ENCODE assay signal across 2 cellular contexts in the genomic region with DNA sequence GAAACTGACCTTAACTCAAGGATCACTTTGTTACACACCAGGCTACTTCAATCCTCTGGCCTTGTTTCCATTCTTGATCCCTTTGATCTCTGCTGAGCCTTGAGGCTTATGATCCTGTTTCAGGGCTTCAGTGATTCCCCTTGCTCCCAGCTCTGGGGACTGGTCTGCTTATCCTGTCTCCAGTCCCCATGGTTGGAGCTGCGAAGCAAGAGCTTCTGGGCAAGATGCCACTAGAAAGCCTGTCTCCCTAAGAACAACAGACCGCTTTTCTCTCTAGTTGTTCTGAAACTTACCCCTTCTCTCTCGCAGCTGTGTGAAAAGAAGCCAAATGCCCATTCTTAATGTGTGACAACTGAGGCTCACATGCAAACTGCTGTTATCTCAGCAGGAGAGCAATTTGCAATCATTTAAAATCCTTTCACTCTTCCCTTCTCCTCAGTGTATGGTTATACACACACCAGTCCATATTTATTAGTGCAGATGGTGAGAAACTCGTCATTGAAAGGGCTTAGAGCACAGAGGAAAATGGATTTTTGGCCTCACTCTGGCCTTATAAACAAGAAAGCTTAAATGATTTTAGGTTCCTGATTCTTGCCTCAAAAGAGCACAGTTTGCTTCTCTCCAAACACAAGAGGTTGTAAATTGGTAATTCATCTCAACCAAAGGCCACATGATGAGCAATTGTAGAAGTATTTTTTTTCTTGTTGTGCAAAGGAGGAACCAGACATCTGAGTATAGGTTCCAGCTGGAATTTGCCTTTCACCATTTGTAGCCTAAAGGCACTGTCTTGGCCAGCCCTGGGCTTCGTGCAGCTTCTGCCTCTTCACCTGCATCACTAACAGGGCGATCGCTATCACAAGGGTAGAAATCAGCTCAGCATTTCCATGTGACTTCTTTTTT.
TF ChIP-seq lines count a peak whose summit lies in the region.

No MANE protein-coding gene starts in this region.

TF ChIP-seq in IMR-90, 13 proteins besides CTCF, POLR2A, EP300 and RAD21 (continued from another document):
- TF ChIP-seq, protein P1, sequence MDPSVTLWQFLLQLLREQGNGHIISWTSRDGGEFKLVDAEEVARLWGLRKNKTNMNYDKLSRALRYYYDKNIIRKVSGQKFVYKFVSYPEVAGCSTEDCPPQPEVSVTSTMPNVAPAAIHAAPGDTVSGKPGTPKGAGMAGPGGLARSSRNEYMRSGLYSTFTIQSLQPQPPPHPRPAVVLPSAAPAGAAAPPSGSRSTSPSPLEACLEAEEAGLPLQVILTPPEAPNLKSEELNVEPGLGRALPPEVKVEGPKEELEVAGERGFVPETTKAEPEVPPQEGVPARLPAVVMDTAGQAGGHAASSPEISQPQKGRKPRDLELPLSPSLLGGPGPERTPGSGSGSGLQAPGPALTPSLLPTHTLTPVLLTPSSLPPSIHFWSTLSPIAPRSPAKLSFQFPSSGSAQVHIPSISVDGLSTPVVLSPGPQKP (IDR thresholded peaks at IDR 0.05; ENCODE audit: borderline replicate concordance, low read depth, low read length): no peak

TF ChIP-seq in SK-N-SH treated with all-trans-retinoic acid at 6 μM for 48 hours, 23 proteins besides CTCF, POLR2A, EP300 and RAD21 (continued from another document):
- TF ChIP-seq PATZ1 (CRISPR knock-in tag; IDR thresholded peaks at IDR 0.05; ENCODE audit: borderline replicate concordance): no peak
- no peak for TF ChIP-seq POU6F1 (CRISPR knock-in tag; IDR thresholded peaks at IDR 0.05; ENCODE audit: borderline replicate concordance, low read depth)
- TF ChIP-seq CSDC2 (CRISPR knock-in tag; IDR thresholded peaks at IDR 0.05): no peak
- no peak for TF ChIP-seq GLIS3 (CRISPR knock-in tag; IDR thresholded peaks at IDR 0.05)
- TF ChIP-seq TSHZ2 (CRISPR knock-in tag; IDR thresholded peaks at IDR 0.05): no peak
- no peak for TF ChIP-seq CSRNP3 (CRISPR knock-in tag; IDR thresholded peaks at IDR 0.05)
